32 cellular contexts compared by ENCODE assay signal in genomic region chrX:131565909-131566308, GRCh38. TPM values are rescaled to one million over a fixed set of nuclear protein-coding genes. Genes with fewer than 3 reads are reported as not detected.
"Had no signal": no experiment of that assay in that cellular context is flagged by ENCODE, and none has a peak within 500 bp of the region (broad histone marks: within the 10 kb centered on the region; RNA-seq: fewer than 3 reads in every experiment).

No MANE protein-coding gene starts in this region.

- H3K36me3 ChIP-seq: ascending aorta had no signal

- H3K9me3 Mint-ChIP-seq: activated naive CD4-positive, alpha-beta T cell treated with anti-CD3 and anti-CD28 coated beads, Interleukin-2, amount 50 U/mL, for 72 hours; activated naive CD8-positive, alpha-beta T cell treated with anti-CD3 and anti-CD28 coated beads, Interleukin-2, amount 50 U/mL, for 24 hours; activated T-cell treated with anti-CD3 and anti-CD28 coated beads, Interleukin-2, amount 50 U/mL, for 24 hours; T-cell; WTC11 had no signal

- FAIRE-seq: bronchial epithelial cell had no signal

- DNase-seq: activated CD4-positive, alpha-beta T cell treated with anti-CD3 and anti-CD28 coated beads for 48 hours; activated CD4-positive, alpha-beta T cell treated with anti-CD3 and anti-CD28 coated beads, Interleukin-2, amount 50 U/mL, for 4 hours; activated CD4-positive, CD25-positive, alpha-beta regulatory T cell treated with anti-CD3 and anti-CD28 coated beads, Interleukin-2, amount 50 U/mL, for 72 hours; activated CD8-positive, alpha-beta memory T cell treated with anti-CD3 and anti-CD28 coated beads, Interleukin-2, amount 10 ng/mL, durations not matched to agents 7 days and 5 days; activated effector memory CD4-positive, alpha-beta T cell treated with anti-CD3 and anti-CD28 coated beads, Interleukin-2, amount 50 U/mL, for 16 hours; activated naive CD4-positive, alpha-beta T cell treated with Interleukin-2 at 50 U/mL for 16 hours; activated naive CD8-positive, alpha-beta T cell treated with anti-CD3 and anti-CD28 coated beads, Interleukin-2, amount 50 U/mL, for 24 hours; activated T-cell treated with anti-CD3 and anti-CD28 coated beads, Interleukin-2, amount 50 U/mL, for 24 hours; amniotic stem cell; body of pancreas; central memory CD4-positive, alpha-beta T cell; Kasumi-1; NCI-H1092; NCI-H1417; NCI-H1930; NCI-H2171 treated with DMSO at 0.1 percent for 48 hours; NCI-H345; NCI-H510A; NCI-H526 treated with DMSO at 0.1 percent for 48 hours; NCI-H82; NK-92 treated with Interleukin-12 subunit alpha and Interleukin-12 subunit beta, amount 100 ng/mL, for 24 hours; SHP77 treated with DMSO at 0.1 percent for 48 hours; T-cell; T-helper 2 cell; T1000 had no signal

- H3K27ac ChIP-seq: ascending aorta, body of pancreas had no signal

- ATAC-seq: activated CD8-positive, alpha-beta memory T cell treated with anti-CD3 and anti-CD28 coated beads, Interleukin-2, amount 10 ng/mL, durations not matched to agents 7 days and 5 days; activated naive CD4-positive, alpha-beta T cell treated with anti-CD3 and anti-CD28 coated beads, Interleukin-2, amount 50 U/mL, for 72 hours; activated naive CD8-positive, alpha-beta T cell treated with anti-CD3 and anti-CD28 coated beads, Interleukin-2, amount 50 U/mL, for 24 hours; body of pancreas; T-cell; WTC11 had no signal

- H3K4me1 ChIP-seq: ascending aorta, body of pancreas had no signal

- H3K9me3 ChIP-seq: ascending aorta, body of pancreas had no signal

- H3K36me3 Mint-ChIP-seq: activated CD8-positive, alpha-beta memory T cell treated with anti-CD3 and anti-CD28 coated beads, Interleukin-2, amount 10 ng/mL, durations not matched to agents 7 days and 5 days; activated naive CD4-positive, alpha-beta T cell treated with anti-CD3 and anti-CD28 coated beads, Interleukin-2, amount 50 U/mL, for 72 hours; T-cell; WTC11 had no signal

- H3K27me3 Mint-ChIP-seq: activated CD8-positive, alpha-beta memory T cell treated with anti-CD3 and anti-CD28 coated beads, Interleukin-2, amount 10 ng/mL, durations not matched to agents 7 days and 5 days had no signal

- H3K4me3 ChIP-seq: ascending aorta, body of pancreas had no signal

- H3K4me1 Mint-ChIP-seq: activated CD8-positive, alpha-beta memory T cell treated with anti-CD3 and anti-CD28 coated beads, Interleukin-2, amount 10 ng/mL, durations not matched to agents 7 days and 5 days; activated naive CD8-positive, alpha-beta T cell treated with anti-CD3 and anti-CD28 coated beads, Interleukin-2, amount 50 U/mL, for 24 hours; T-cell had no signal

- H3K27me3 ChIP-seq: ascending aorta, body of pancreas had no signal

- H3K4me3 Mint-ChIP-seq: activated CD8-positive, alpha-beta memory T cell treated with anti-CD3 and anti-CD28 coated beads, Interleukin-2, amount 10 ng/mL, durations not matched to agents 7 days and 5 days; activated naive CD8-positive, alpha-beta T cell treated with anti-CD3 and anti-CD28 coated beads, Interleukin-2, amount 50 U/mL, for 24 hours; activated T-cell treated with anti-CD3 and anti-CD28 coated beads, Interleukin-2, amount 50 U/mL, for 24 hours; T-cell; WTC11 had no signal

- H3K27ac Mint-ChIP-seq: activated CD8-positive, alpha-beta memory T cell treated with anti-CD3 and anti-CD28 coated beads, Interleukin-2, amount 10 ng/mL, durations not matched to agents 7 days and 5 days; activated naive CD4-positive, alpha-beta T cell treated with anti-CD3 and anti-CD28 coated beads, Interleukin-2, amount 50 U/mL, for 72 hours; activated naive CD8-positive, alpha-beta T cell treated with anti-CD3 and anti-CD28 coated beads, Interleukin-2, amount 50 U/mL, for 24 hours; activated T-cell treated with anti-CD3 and anti-CD28 coated beads, Interleukin-2, amount 50 U/mL, for 24 hours; T-cell; WTC11 had no signal

RNA-seq across cellular contexts. Expression of gene OR13H1, which starts 22.0 kb away (rescaled TPM):
- total RNA-seq: activated CD8-positive, alpha-beta memory T cell treated with anti-CD3 and anti-CD28 coated beads, Interleukin-2, amount 10 ng/mL, durations not matched to agents 7 days and 5 days; activated naive CD4-positive, alpha-beta T cell treated with anti-CD3 and anti-CD28 coated beads, Interleukin-2, amount 50 U/mL, for 72 hours; ascending aorta; body of pancreas; bronchial epithelial cell; chondrocyte; MCF 10A; SK-MEL-5; T-cell; WTC11 had no signal
